Comparison of ENCODE assay signal across 1 cellular context in genomic region chr19:5631511-5632240, GRCh38.
TF ChIP-seq lines count a peak whose summit lies in the region.

No MANE protein-coding gene starts in this region.

TF ChIP-seq in HepG2, 621 proteins besides CTCF, POLR2A, EP300 and RAD21:
- TF ChIP-seq, protein P1, sequence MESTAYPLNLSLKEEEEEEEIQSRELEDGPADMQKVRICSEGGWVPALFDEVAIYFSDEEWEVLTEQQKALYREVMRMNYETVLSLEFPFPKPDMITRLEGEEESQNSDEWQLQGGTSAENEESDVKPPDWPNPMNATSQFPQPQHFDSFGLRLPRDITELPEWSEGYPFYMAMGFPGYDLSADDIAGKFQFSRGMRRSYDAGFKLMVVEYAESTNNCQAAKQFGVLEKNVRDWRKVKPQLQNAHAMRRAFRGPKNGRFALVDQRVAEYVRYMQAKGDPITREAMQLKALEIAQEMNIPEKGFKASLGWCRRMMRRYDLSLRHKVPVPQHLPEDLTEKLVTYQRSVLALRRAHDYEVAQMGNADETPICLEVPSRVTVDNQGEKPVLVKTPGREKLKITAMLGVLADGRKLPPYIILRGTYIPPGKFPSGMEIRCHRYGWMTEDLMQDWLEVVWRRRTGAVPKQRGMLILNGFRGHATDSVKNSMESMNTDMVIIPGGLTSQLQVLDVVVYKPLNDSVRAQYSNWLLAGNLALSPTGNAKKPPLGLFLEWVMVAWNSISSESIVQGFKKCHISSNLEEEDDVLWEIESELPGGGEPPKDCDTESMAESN (CRISPR knock-in tag; conservative IDR thresholded peaks at IDR 0.05) = no peak
- TF ChIP-seq MIXL1 (CRISPR knock-in tag; IDR thresholded peaks at IDR 0.05) (no peak), BRCA1 (CRISPR knock-in tag; IDR thresholded peaks at IDR 0.05) (no peak), ZBTB14 (CRISPR knock-in tag; IDR thresholded peaks at IDR 0.05) (no peak), CEBPB (IDR thresholded peaks at IDR 0.05; ENCODE audit: borderline replicate concordance, low read depth, low read length) (peak; percentile 46; the same call in 1 of the 2 replicates), ZNF674 (CRISPR knock-in tag; IDR thresholded peaks at IDR 0.05; ENCODE audit: low read depth) (no peak), PPARG (CRISPR knock-in tag; conservative IDR thresholded peaks at IDR 0.05) (no peak), TEAD2 (CRISPR knock-in tag; IDR thresholded peaks at IDR 0.05) (no peak), MAFK (conservative IDR thresholded peaks at IDR 0.05 in 1 of 2, IDR thresholded peaks at IDR 0.05 in 1 of 2; ENCODE audit: low read length in 2 of 2) (peak; percentile 93 to 97), SSRP1 (CRISPR knock-in tag; IDR thresholded peaks at IDR 0.05) (no peak), ZNF788 (CRISPR knock-in tag; IDR thresholded peaks at IDR 0.05; ENCODE audit: borderline replicate concordance) (no peak), MAFF (IDR thresholded peaks at IDR 0.05; ENCODE audit: low read depth, low read length) (peak; percentile 95)
